ENCODE assay signal across 13 cellular contexts in the genomic region with DNA sequence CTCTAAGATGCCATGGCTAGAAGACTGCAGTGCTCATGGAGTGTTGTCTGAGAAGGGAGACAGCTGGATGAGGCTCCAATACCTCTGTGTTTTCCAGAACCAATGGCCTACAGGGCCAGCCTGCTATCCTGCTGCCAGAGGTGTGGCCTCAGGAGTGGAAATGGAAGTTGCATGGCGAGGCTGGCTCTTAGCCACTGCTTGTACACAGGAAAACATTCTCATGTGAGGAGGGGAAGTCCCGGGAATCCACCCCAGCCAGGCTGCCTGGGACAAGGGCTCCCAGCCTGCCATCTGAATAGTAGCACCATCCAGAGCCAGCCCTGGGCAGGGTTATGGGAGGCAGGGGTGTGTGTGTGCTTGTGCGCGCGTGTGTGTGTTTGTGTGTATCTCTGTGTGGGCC. TPM values are rescaled to one million over a fixed set of nuclear protein-coding genes. Genes with fewer than 3 reads are reported as not detected.
DNase-seq lines count a peak whose midpoint lies in the region; ATAC-seq, FAIRE-seq and TF ChIP-seq lines count a peak whose summit lies in the region.
"Had no signal": no experiment of that assay in that cellular context is flagged by ENCODE, and none has a peak within 500 bp of the region (broad histone marks: within the 10 kb centered on the region; RNA-seq: fewer than 3 reads in every experiment).

No MANE protein-coding gene starts in this region.

- H3K4me3 ChIP-seq in adipocyte (ENCODE audit: low read length) (no peak overlapping the region), pancreas (no peak overlapping the region)

- ATAC-seq in pancreas = peak in 3 of 4 donors; percentile 63 to 80 (median 73)
- no peak for ATAC-seq in HG03045 (IDR thresholded peaks at IDR 0.05; ENCODE audit: unreplicated experiment)
- ATAC-seq: PC-3 had no signal

- H3K27me3 ChIP-seq in adipocyte (replicated peaks; ENCODE audit: control insufficient read depth, insufficient read depth, low read length) (peaks cover 29% of the 10 kb centered on the region), pancreas (no peaks in the 10 kb centered on the region)
- H3K27me3 ChIP-seq: brain microvascular endothelial cell had no signal

- DNase-seq in Caki2 (ENCODE audit: low read depth) (peak; percentile 23), adipocyte (ENCODE audit: low read depth) (peak; percentile 51), cardiac septum (ENCODE audit: low spot score) (peak; percentile 90), pancreas (peak in 5 of 6 donors; percentile 48 to 82 (median 55)), NCI-H1694 treated with DMSO at 0.1 percent for 48 hours (lab: John Stamatoyannopoulos, UW) (no peak), NCI-H774 (lab: John Stamatoyannopoulos, UW) (no peak), NCI-H1436 (lab: John Stamatoyannopoulos, UW) (no peak)
- DNase-seq: AML-193, brain microvascular endothelial cell, NCI-H1417 treated with DMSO at 0.1 percent for 48 hours, PC-3 had no signal

- FAIRE-seq in pancreas (lab: Jason Lieb, UNC) = no peak
- FAIRE-seq: GM19239 had no signal

- H3K27ac ChIP-seq in pancreas = peak overlapping the region in 2 of 4 donors; percentile 39 to 46
- H3K27ac ChIP-seq: brain microvascular endothelial cell had no signal

- intact Hi-C loops in cardiac septum (cut with DNase I) = loop anchor here (5.0 kb wide), 2 partner anchors 50 to 55 kb away; a partner anchor contains a TSS
- intact Hi-C loops in pancreas (cut with DNase I) = no loop called here

- WGBS in pancreas, 2 donors = 54 to 65% methylated on average over 5 of the region's 5 CpGs

- in situ Hi-C loops in Caki2 (cut with HindIII; ENCODE audit: low pct_unique_long_range_greater_than_20kb, low sequenced_read_pairs) = no loop called here

- no peak overlapping the region for H3K9ac ChIP-seq in adipocyte (ENCODE audit: low read length)

- H3K9me3 ChIP-seq in adipocyte (ENCODE audit: control insufficient read depth, low read length) (no peaks in the 10 kb centered on the region), pancreas (no peaks in the 10 kb centered on the region)

- no peak for TF ChIP-seq CTCF in pancreas (IDR thresholded peaks at IDR 0.05)

- H3K36me3 ChIP-seq in adipocyte (ENCODE audit: control insufficient read depth, insufficient read depth, low read length, severe bottlenecking) (no peaks in the 10 kb centered on the region), pancreas (no peaks in the 10 kb centered on the region)
- H3K36me3 ChIP-seq: brain microvascular endothelial cell had no signal

- peaks cover 31% of the 10 kb centered on the region for H3K4me1 ChIP-seq in adipocyte (ENCODE audit: control insufficient read depth, insufficient read depth, low read length)
- H3K4me1 ChIP-seq in pancreas = peaks cover 0 to 3% (median 0%) of the 10 kb centered on the region in 3 donors

RNA-seq across cellular contexts. Expression of a gene that starts 56.5 kb away (rescaled TPM):
- total RNA-seq in Caki2 (2014; rRNA removed; shearing (Covaris generic); ENCODE audit: low replicate concordance) = 8.2 and 15.0 TPM in 2 replicates
- total RNA-seq in cardiac septum = 29.7 TPM
- total RNA-seq in pancreas = 10 to 100 TPM in 2 of 6 donors, 1 to 10 TPM in 4; 5.6 to 18.9 (median 7.6) TPM
- 1 to 10 TPM; 4.2 to 8.3 TPM for polyA plus RNA-seq in pancreas

Comparison
In these comparisons a context has a peak if more than half of its experiments do, and no peak if none do; other contexts are left out.
1. DNase-seq: peak in Caki2 (single experiment), adipocyte (single experiment), cardiac septum (single experiment) and pancreas (5 of 6); none in NCI-H1694 treated with DMSO at 0.1 percent for 48 hours (single experiment), NCI-H774 (single experiment) and NCI-H1436 (single experiment).